Comparison of ENCODE assay signal across 9 cellular contexts in the genomic region with DNA sequence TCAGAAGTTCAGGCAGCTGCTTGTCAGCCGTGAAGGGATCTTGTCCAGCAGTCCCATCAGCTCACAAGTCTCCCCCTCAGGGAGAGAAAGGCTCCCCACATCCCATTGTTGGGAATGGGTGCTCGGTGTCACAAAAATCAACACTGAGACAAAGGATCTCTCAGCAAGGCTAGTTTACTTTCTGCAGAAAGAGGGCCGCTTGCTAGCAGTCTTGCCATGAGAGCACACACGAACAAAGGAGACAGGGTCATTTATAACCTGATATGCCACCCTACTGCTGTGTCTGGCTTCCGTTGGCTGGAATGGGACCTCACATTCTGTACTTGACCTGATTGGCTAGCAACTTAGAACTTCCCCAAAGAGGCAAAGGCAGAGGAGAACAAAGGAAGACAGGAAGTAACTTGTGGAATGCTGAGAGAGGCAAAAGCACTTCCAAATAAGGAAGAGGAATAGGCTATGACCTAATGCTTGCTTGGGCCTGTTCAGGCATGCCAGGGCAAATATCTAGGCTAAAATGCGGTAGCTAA. TPM values are rescaled to one million over a fixed set of nuclear protein-coding genes. Genes with fewer than 3 reads are reported as not detected.
DNase-seq lines count a peak whose midpoint lies in the region; ATAC-seq, FAIRE-seq and TF ChIP-seq lines count a peak whose summit lies in the region.
"Had no signal": no experiment of that assay in that cellular context is flagged by ENCODE, and none has a peak within 500 bp of the region (broad histone marks: within the 10 kb centered on the region; RNA-seq: fewer than 3 reads in every experiment).

No MANE protein-coding gene starts in this region.

- H3K4me3 ChIP-seq in skin epidermis = peak overlapping the region in 2 of 7 experiments; percentile 5 to 25

- H3K4me3 Mint-ChIP-seq in WTC11 = peak overlapping the region; percentile 67

- H3K4me1 Mint-ChIP-seq in WTC11 = peaks cover 29% of the 10 kb centered on the region

- DNase-seq in DMS 273 (lab: John Stamatoyannopoulos, UW; ENCODE audit: unreplicated experiment) (peak; percentile 71), NCI-H1105 (lab: John Stamatoyannopoulos, UW) (peak; percentile 49), WTC11 (ENCODE audit: low spot score) (peak; percentile 58), iPS DF 19.7 (ENCODE audit: low read depth, low spot score) (peak; percentile 97), frontal cortex (ENCODE audit: low spot score in 2 of 2) (no peak), NCI-H1694 treated with DMSO at 0.1 percent for 48 hours (lab: John Stamatoyannopoulos, UW) (no peak)

- POLR2A ChIA-PET in WTC11 (lab: Charles Lee) = no interaction called here

- TF ChIP-seq CTCF in WTC11 (IDR thresholded peaks at IDR 0.05) = no peak

- H3K27ac ChIP-seq in skin epidermis = peak overlapping the region; percentile 26 to 93 (median 81)

- peak overlapping the region; percentile 99 for H3K27ac Mint-ChIP-seq in WTC11

- no peaks in the 10 kb centered on the region; the same call in 1 of the 2 replicates for H3K27me3 Mint-ChIP-seq in WTC11 (ENCODE audit: low read depth)

- FAIRE-seq in frontal cortex (lab: Jason Lieb, UNC) = no peak

- peaks cover 41% of the 10 kb centered on the region for H3K9me3 Mint-ChIP-seq in WTC11

- CTCF ChIA-PET in WTC11 (lab: Charles Lee) = interaction anchor here (0.9 kb wide), 1 partner anchor 57 kb away, joined by 4 read pairs; no protein-coding TSS in a partner anchor

- peaks cover 29% of the 10 kb centered on the region for H3K36me3 Mint-ChIP-seq in WTC11

- peak; percentile 65 for ATAC-seq in WTC11
- no peak for ATAC-seq in HG02642 (IDR thresholded peaks at IDR 0.05; ENCODE audit: poor library complexity, unreplicated experiment)

TF ChIP-seq in WTC11, 78 proteins besides CTCF, POLR2A, EP300 and RAD21 (continues in another document):
- TF ChIP-seq, protein P1, sequence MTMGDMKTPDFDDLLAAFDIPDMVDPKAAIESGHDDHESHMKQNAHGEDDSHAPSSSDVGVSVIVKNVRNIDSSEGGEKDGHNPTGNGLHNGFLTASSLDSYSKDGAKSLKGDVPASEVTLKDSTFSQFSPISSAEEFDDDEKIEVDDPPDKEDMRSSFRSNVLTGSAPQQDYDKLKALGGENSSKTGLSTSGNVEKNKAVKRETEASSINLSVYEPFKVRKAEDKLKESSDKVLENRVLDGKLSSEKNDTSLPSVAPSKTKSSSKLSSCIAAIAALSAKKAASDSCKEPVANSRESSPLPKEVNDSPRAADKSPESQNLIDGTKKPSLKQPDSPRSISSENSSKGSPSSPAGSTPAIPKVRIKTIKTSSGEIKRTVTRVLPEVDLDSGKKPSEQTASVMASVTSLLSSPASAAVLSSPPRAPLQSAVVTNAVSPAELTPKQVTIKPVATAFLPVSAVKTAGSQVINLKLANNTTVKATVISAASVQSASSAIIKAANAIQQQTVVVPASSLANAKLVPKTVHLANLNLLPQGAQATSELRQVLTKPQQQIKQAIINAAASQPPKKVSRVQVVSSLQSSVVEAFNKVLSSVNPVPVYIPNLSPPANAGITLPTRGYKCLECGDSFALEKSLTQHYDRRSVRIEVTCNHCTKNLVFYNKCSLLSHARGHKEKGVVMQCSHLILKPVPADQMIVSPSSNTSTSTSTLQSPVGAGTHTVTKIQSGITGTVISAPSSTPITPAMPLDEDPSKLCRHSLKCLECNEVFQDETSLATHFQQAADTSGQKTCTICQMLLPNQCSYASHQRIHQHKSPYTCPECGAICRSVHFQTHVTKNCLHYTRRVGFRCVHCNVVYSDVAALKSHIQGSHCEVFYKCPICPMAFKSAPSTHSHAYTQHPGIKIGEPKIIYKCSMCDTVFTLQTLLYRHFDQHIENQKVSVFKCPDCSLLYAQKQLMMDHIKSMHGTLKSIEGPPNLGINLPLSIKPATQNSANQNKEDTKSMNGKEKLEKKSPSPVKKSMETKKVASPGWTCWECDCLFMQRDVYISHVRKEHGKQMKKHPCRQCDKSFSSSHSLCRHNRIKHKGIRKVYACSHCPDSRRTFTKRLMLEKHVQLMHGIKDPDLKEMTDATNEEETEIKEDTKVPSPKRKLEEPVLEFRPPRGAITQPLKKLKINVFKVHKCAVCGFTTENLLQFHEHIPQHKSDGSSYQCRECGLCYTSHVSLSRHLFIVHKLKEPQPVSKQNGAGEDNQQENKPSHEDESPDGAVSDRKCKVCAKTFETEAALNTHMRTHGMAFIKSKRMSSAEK (CRISPR knock-in tag; IDR thresholded peaks at IDR 0.05; ENCODE audit: borderline replicate concordance) = 0 out of 2 replicates have a peak, but pooled peaks have one; percentile 58
- TF ChIP-seq, protein P2, sequence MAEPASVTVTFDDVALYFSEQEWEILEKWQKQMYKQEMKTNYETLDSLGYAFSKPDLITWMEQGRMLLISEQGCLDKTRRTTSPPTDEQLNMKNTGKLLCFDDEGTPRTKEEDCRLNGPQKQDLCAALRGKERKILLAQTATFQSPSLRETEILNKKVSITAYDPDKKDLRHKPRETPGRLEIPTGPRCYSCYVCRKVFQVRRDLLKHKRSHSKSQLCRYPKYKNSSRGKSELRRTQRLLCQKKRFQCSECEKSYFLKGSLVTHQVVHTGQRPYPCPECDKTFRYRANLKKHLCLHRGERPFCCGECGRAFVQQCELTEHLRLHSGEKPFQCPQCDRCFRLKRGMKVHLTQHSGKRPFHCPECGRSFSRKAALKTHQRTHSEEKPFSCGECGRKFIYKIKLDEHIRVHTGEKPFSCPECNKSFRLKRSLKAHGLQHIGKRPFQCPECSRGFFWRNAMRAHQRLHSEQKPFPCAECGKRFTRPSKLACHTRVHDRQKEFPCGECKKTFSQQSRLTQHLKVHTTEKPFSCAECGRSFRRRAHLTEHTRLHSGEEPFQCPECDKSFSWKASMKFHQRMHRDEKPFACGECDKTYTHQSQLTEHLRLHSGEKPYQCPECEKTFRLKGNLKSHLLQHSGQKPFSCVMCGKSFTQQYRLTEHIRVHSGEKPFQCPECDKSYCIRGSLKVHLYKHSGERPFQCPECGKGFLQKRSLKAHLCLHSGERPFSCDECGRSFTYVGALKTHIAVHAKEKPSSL (CRISPR knock-in tag; conservative IDR thresholded peaks at IDR 0.05) = no peak
- TF ChIP-seq ZNF416 (CRISPR knock-in tag; IDR thresholded peaks at IDR 0.05) (peak; percentile 34; the same call in 1 of the 2 replicates), RORB (CRISPR knock-in tag; IDR thresholded peaks at IDR 0.05) (no peak), TCF7 (CRISPR knock-in tag; IDR thresholded peaks at IDR 0.05; ENCODE audit: low read depth) (no peak), IRF2 (CRISPR knock-in tag; IDR thresholded peaks at IDR 0.05; ENCODE audit: borderline replicate concordance, low read depth) (no peak), ELF4 (CRISPR knock-in tag; IDR thresholded peaks at IDR 0.05; ENCODE audit: low read depth) (no peak), SOX15 (CRISPR knock-in tag; IDR thresholded peaks at IDR 0.05) (no peak), SP1 (CRISPR knock-in tag; conservative IDR thresholded peaks at IDR 0.05) (no peak), JAZF1 (CRISPR knock-in tag; IDR thresholded peaks at IDR 0.05) (no peak), TP53 (CRISPR knock-in tag; IDR thresholded peaks at IDR 0.05) (peak; percentile 97), FOXJ3 (CRISPR knock-in tag; IDR thresholded peaks at IDR 0.05; ENCODE audit: borderline replicate concordance) (no peak), ZNF423 (CRISPR knock-in tag; IDR thresholded peaks at IDR 0.05) (no peak)
- TF ChIP-seq, protein P3, sequence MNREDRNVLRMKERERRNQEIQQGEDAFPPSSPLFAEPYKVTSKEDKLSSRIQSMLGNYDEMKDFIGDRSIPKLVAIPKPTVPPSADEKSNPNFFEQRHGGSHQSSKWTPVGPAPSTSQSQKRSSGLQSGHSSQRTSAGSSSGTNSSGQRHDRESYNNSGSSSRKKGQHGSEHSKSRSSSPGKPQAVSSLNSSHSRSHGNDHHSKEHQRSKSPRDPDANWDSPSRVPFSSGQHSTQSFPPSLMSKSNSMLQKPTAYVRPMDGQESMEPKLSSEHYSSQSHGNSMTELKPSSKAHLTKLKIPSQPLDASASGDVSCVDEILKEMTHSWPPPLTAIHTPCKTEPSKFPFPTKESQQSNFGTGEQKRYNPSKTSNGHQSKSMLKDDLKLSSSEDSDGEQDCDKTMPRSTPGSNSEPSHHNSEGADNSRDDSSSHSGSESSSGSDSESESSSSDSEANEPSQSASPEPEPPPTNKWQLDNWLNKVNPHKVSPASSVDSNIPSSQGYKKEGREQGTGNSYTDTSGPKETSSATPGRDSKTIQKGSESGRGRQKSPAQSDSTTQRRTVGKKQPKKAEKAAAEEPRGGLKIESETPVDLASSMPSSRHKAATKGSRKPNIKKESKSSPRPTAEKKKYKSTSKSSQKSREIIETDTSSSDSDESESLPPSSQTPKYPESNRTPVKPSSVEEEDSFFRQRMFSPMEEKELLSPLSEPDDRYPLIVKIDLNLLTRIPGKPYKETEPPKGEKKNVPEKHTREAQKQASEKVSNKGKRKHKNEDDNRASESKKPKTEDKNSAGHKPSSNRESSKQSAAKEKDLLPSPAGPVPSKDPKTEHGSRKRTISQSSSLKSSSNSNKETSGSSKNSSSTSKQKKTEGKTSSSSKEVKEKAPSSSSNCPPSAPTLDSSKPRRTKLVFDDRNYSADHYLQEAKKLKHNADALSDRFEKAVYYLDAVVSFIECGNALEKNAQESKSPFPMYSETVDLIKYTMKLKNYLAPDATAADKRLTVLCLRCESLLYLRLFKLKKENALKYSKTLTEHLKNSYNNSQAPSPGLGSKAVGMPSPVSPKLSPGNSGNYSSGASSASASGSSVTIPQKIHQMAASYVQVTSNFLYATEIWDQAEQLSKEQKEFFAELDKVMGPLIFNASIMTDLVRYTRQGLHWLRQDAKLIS (CRISPR knock-in tag; IDR thresholded peaks at IDR 0.05; ENCODE audit: borderline replicate concordance) = no peak
- TF ChIP-seq, protein P4, sequence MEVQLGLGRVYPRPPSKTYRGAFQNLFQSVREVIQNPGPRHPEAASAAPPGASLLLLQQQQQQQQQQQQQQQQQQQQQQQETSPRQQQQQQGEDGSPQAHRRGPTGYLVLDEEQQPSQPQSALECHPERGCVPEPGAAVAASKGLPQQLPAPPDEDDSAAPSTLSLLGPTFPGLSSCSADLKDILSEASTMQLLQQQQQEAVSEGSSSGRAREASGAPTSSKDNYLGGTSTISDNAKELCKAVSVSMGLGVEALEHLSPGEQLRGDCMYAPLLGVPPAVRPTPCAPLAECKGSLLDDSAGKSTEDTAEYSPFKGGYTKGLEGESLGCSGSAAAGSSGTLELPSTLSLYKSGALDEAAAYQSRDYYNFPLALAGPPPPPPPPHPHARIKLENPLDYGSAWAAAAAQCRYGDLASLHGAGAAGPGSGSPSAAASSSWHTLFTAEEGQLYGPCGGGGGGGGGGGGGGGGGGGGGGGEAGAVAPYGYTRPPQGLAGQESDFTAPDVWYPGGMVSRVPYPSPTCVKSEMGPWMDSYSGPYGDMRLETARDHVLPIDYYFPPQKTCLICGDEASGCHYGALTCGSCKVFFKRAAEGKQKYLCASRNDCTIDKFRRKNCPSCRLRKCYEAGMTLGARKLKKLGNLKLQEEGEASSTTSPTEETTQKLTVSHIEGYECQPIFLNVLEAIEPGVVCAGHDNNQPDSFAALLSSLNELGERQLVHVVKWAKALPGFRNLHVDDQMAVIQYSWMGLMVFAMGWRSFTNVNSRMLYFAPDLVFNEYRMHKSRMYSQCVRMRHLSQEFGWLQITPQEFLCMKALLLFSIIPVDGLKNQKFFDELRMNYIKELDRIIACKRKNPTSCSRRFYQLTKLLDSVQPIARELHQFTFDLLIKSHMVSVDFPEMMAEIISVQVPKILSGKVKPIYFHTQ (CRISPR knock-in tag; IDR thresholded peaks at IDR 0.05) = no peak

RNA-seq across cellular contexts. Expression of a gene that starts 8.7 kb away (rescaled TPM):
- total RNA-seq in WTC11 (2021) (not detected in 3 replicates), frontal cortex (not detected)
- total RNA-seq: mononuclear cell had no signal

RNA-seq across cellular contexts. Expression of a gene that starts 14.9 kb away (rescaled TPM):
- not detected in 3 replicates for total RNA-seq in WTC11 (2021)
- 0.82 TPM for total RNA-seq in frontal cortex
- total RNA-seq: mononuclear cell had no signal

Comparison
In these comparisons a context has a peak if more than half of its experiments do, and no peak if none do; other contexts are left out.
1. DNase-seq: peak in DMS 273 (single experiment), NCI-H1105 (single experiment), WTC11 (single experiment) and iPS DF 19.7 (single experiment); none in frontal cortex (0 of 2) and NCI-H1694 treated with DMSO at 0.1 percent for 48 hours (single experiment).